In genomic region chr9:127223810-127224177, GRCh38 we compare ENCODE assay signal across 9 cellular contexts. TPM values are rescaled to one million over a fixed set of nuclear protein-coding genes. Genes with fewer than 3 reads are reported as not detected.
DNase-seq lines count a peak whose midpoint lies in the region; ATAC-seq, FAIRE-seq and TF ChIP-seq lines count a peak whose summit lies in the region.
"Had no signal": no experiment of that assay in that cellular context is flagged by ENCODE, and none has a peak within 500 bp of the region (broad histone marks: within the 10 kb centered on the region; RNA-seq: fewer than 3 reads in every experiment).

No MANE protein-coding gene starts in this region.

- TF ChIP-seq CTCF in A549 (IDR thresholded peaks at IDR 0.05) (no peak), GM10266 (IDR thresholded peaks at IDR 0.05; ENCODE audit: control insufficient read depth, insufficient read depth, low read depth, missing control alignments) (no peak)

- in situ Hi-C loops in ACHN (cut with HindIII; ENCODE audit: low pct_ligation_motif_present, low pct_unique_long_range_greater_than_20kb, low sequenced_read_pairs): no loop called here

- DNase-seq in A549 (ENCODE audit: low read depth in 1 of 2, low spot score in 1 of 2): no peak
- DNase-seq in cerebellar cortex (ENCODE audit: low spot score): peak; percentile 44
- DNase-seq in effector CD4-positive, alpha-beta T cell: no peak
- DNase-seq in ACHN: no peak
- no peak for DNase-seq in GM10266 (ENCODE audit: extremely low spot score)
- DNase-seq in dedifferentiated amniotic fluid mesenchymal stem cell (ENCODE audit: extremely low spot score): no peak

- no peak for FAIRE-seq in A549 (lab: Jason Lieb, UNC)
- FAIRE-seq: islet of Langerhans had no signal

- no peak for TF ChIP-seq POLR2A in A549 (IDR thresholded peaks at IDR 0.05; ENCODE audit: low read length)

- H3K9ac ChIP-seq in HUES48 (ENCODE audit: low read depth, low read length) (no peak overlapping the region), mucosa of rectum (ENCODE audit: low read depth in 1 of 2, low read length in 2 of 2) (peak overlapping the region in 1 of 2 donors; percentile 3)

- H3K9me3 ChIP-seq in A549 (no peaks in the 10 kb centered on the region), HUES48 (ENCODE audit: control insufficient read depth, insufficient read depth, low read length) (no peaks in the 10 kb centered on the region), mucosa of rectum (ENCODE audit: control insufficient read depth in 2 of 2, low read length in 2 of 2) (no peaks in the 10 kb centered on the region)

- TF ChIP-seq RAD21 in A549 (conservative IDR thresholded peaks at IDR 0.05 in 1 of 2, IDR thresholded peaks at IDR 0.05 in 1 of 2): no peak

- H3K4me3 ChIP-seq in A549: peak overlapping the region; percentile 93
- peak overlapping the region; percentile 58 for H3K4me3 ChIP-seq in HUES48 (ENCODE audit: low read depth, low read length)
- H3K4me3 ChIP-seq in mucosa of rectum (ENCODE audit: low read length in 2 of 2): peak overlapping the region; percentile 70 to 86

- H3K36me3 ChIP-seq in HUES48 (ENCODE audit: control insufficient read depth, insufficient read depth, low read length) (no peaks in the 10 kb centered on the region), mucosa of rectum (ENCODE audit: control insufficient read depth in 2 of 2, insufficient read depth in 2 of 2, low read length in 2 of 2) (no peaks in the 10 kb centered on the region)

- CTCF ChIA-PET in A549 (lab: Yijun Ruan, JAX): interaction anchor here (0.9 to 3.2 kb wide), 9 partner anchors 9 to 175 kb away, joined by 3 to 11 read pairs (median 4); partner anchors contain the start of gene SLC2A8

- peak overlapping the region; percentile 85 for H3K4me2 ChIP-seq in A549

- 37% methylated on average over 8 of the region's 8 CpGs for WGBS in A549 (ENCODE audit: missing lambda C conversion rate)

- ATAC-seq in A549: peak; percentile 1 to 7; a peak in 3 of 6 replicates

- H3K27me3 ChIP-seq in HUES48 (ENCODE audit: control insufficient read depth, insufficient read depth, low read length): peaks cover 34% of the 10 kb centered on the region
- no peaks in the 10 kb centered on the region for H3K27me3 ChIP-seq in mucosa of rectum (ENCODE audit: control insufficient read depth in 2 of 2, insufficient read depth in 2 of 2, low read length in 2 of 2)

- POLR2A ChIA-PET in A549 (lab: Yijun Ruan, JAX): interaction anchor here (0.8 to 3.6 kb wide), 5 partner anchors 9 to 227 kb away, joined by 3 to 23 read pairs (median 7); partner anchors contain the start of genes LRSAM1, RPL12 and SLC2A8

- TF ChIP-seq EP300 in A549 (IDR thresholded peaks at IDR 0.05): no peak

- H3K4me1 ChIP-seq in A549 (peaks cover 12% of the 10 kb centered on the region; the same call in 2 of the 3 replicates), HUES48 (ENCODE audit: control insufficient read depth, insufficient read depth, low read length) (peaks cover 10% of the 10 kb centered on the region; the same call in 1 of the 2 replicates), mucosa of rectum (ENCODE audit: control insufficient read depth in 2 of 2, insufficient read depth in 2 of 2, low read length in 2 of 2) (peaks cover 8 to 11% of the 10 kb centered on the region in 2 donors)

- peak overlapping the region in 1 of 2 experiments; percentile 91; a peak in 4 of 6 replicates for H3K27ac ChIP-seq in A549
- no peak overlapping the region for H3K27ac ChIP-seq in HUES48 (ENCODE audit: low read depth, low read length)
- no peak overlapping the region for H3K27ac ChIP-seq in mucosa of rectum (ENCODE audit: low read depth in 2 of 2, low read length in 2 of 2)

TF ChIP-seq in A549, 52 proteins besides CTCF, POLR2A, EP300 and RAD21:
- TF ChIP-seq ZFP36 (IDR thresholded peaks at IDR 0.05; ENCODE audit: borderline replicate concordance, partially characterized antibody) (no peak), ATOH8 (CRISPR knock-in tag; IDR thresholded peaks at IDR 0.05; ENCODE audit: low read depth) (no peak), GATA3 (IDR thresholded peaks at IDR 0.05; ENCODE audit: borderline replicate concordance) (no peak), NPAS2 (CRISPR knock-in tag; IDR thresholded peaks at IDR 0.05; ENCODE audit: borderline replicate concordance) (no peak), RNF2 (IDR thresholded peaks at IDR 0.05; ENCODE audit: borderline replicate concordance, low read depth) (no peak), HOXB13 (CRISPR knock-in tag; IDR thresholded peaks at IDR 0.05; ENCODE audit: low read depth) (no peak), CEBPB (IDR thresholded peaks at IDR 0.05) (no peak), SMC3 (IDR thresholded peaks at IDR 0.05) (no peak), POLR2AphosphoS2 (conservative IDR thresholded peaks at IDR 0.05; ENCODE audit: low read length) (no peak), E2F6 (IDR thresholded peaks at IDR 0.05; ENCODE audit: borderline replicate concordance, low read depth) (no peak), MAX (IDR thresholded peaks at IDR 0.05) (no peak), TP53 (CRISPR knock-in tag; IDR thresholded peaks at IDR 0.05) (no peak), ZSCAN20 (CRISPR knock-in tag; IDR thresholded peaks at IDR 0.05) (no peak)

RNA-seq across cellular contexts. Expression of gene GARNL3, which starts 40.8 kb away (rescaled TPM):
- polyA plus RNA-seq in A549 (2011; rRNA removed) (5.1 and 6.0 TPM in 2 replicates), A549 (2017; fragmentation: RNase III; extraction: RNeasy Plus Mini Kit Qiagen cat#74134 plus additional on column Dnase treatment) (2.9 to 3.4 TPM (median 3.0 TPM) in 3 replicates)
- polyA plus RNA-seq in A549 (2012; cell fraction: cytosol; rRNA removed): 2.8 and 2.9 TPM in 2 replicates
- 6.5 and 12.9 TPM in 2 replicates for polyA plus RNA-seq in A549 (2012; cell fraction: nucleus; rRNA removed)
- polyA minus RNA-seq in A549 (2011; rRNA and poly(A)+ RNA removed): 9.4 and 9.9 TPM in 2 replicates
